17 cellular contexts compared by ENCODE assay signal in the genomic region with DNA sequence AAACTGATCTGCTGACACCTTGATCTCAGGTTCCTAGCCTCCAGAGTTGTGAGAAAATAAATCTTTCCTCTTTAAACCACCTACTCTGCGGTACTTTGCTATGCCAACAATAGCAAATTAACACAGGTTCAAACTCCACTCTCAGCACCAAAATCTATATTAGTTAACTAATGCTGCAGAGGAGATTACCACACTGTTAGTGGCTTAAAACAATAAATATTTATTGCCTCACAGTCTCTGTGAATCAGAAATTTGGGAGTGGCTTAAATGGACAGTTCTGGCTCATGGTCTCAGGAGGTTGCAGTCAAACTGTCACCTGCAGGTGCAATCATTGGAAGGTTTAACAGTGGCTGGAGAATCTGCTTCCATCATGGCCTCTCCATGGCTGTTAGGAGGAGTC.
DNase-seq lines count a peak whose midpoint lies in the region; ATAC-seq and TF ChIP-seq lines count a peak whose summit lies in the region.
"Had no signal": no experiment of that assay in that cellular context is flagged by ENCODE, and none has a peak within 500 bp of the region (broad histone marks: within the 10 kb centered on the region; RNA-seq: fewer than 3 reads in every experiment).

No MANE protein-coding gene starts in this region.

- no peak overlapping the region for H3K4me3 ChIP-seq in heart left ventricle
- H3K4me3 ChIP-seq: Peyer's patch had no signal

- peak; percentile 24 to 31 for DNase-seq in SHP77 (lab: John Stamatoyannopoulos, UW)
- no peak for DNase-seq in SHP77 treated with DMSO at 0.1 percent for 48 hours (lab: John Stamatoyannopoulos, UW)
- peak; percentile 33 for DNase-seq in NCI-H69 (lab: John Stamatoyannopoulos, UW)
- DNase-seq in SK-N-DZ (ENCODE audit: low spot score), result peak; percentile 16
- DNase-seq in COLO829 (ENCODE audit: low spot score), result no peak
- DNase-seq in heart left ventricle, result no peak
- DNase-seq: BE2C, DMS 273 treated with DMSO at 0.1 percent for 48 hours, H9, HFFc6, NCI-H1417 treated with DMSO at 0.1 percent for 48 hours, NCI-H2227 treated with DMSO at 0.1 percent for 48 hours, NCI-H526, Peyer's patch, SW 1271, T-helper 17 cell had no signal

- no peaks in the 10 kb centered on the region for H3K27me3 ChIP-seq in heart left ventricle
- H3K27me3 ChIP-seq: BE2C, Peyer's patch had no signal

- no peaks in the 10 kb centered on the region for H3K4me1 ChIP-seq in heart left ventricle
- H3K4me1 ChIP-seq: BE2C, Peyer's patch had no signal

- ATAC-seq in HG03139 (IDR thresholded peaks at IDR 0.05; ENCODE audit: unreplicated experiment), result no peak
- no peak for ATAC-seq in heart left ventricle
- ATAC-seq: T-helper 17 cell had no signal

- 86 to 94% (median 92%) methylated on average over 1 of the region's 1 CpG for WGBS in heart left ventricle, 4 donors

- no peak for TF ChIP-seq POLR2A in heart left ventricle (IDR thresholded peaks at IDR 0.05)

- TF ChIP-seq CTCF in heart left ventricle (IDR thresholded peaks at IDR 0.05), result no peak

- no peak overlapping the region for H3K27ac ChIP-seq in heart left ventricle
- H3K27ac ChIP-seq: Peyer's patch had no signal

- intact Hi-C loops in heart left ventricle (cut with DNase I), result no loop called here

- H3K9me3 ChIP-seq in heart left ventricle, result no peaks in the 10 kb centered on the region
- H3K9me3 ChIP-seq: BE2C, Peyer's patch had no signal

- H3K36me3 ChIP-seq in heart left ventricle, result no peaks in the 10 kb centered on the region
- H3K36me3 ChIP-seq: BE2C, Peyer's patch had no signal

Comparison
In these comparisons a context has a peak if more than half of its experiments do, and no peak if none do; other contexts are left out.
1. DNase-seq: peak in SHP77 (2 of 2), NCI-H69 (single experiment) and SK-N-DZ (single experiment); none in SHP77 treated with DMSO at 0.1 percent for 48 hours (single experiment), COLO829 (single experiment) and heart left ventricle (0 of 5).